Comparison of ENCODE assay signal across 8 cellular contexts in genomic region chr18:47772374-47773248, GRCh38.
DNase-seq lines count a peak whose midpoint lies in the region; ATAC-seq and TF ChIP-seq lines count a peak whose summit lies in the region.

No MANE protein-coding gene starts in this region.

- no peak overlapping the region for H3K27ac ChIP-seq in heart left ventricle

- H3K4me1 ChIP-seq in heart left ventricle: no peaks in the 10 kb centered on the region

- H3K4me3 ChIP-seq in heart left ventricle: no peak overlapping the region
- H3K4me3 ChIP-seq in lower leg skin (ENCODE audit: low read depth, poor library complexity, severe bottlenecking): no peak overlapping the region

- intact Hi-C loops in heart left ventricle (cut with DNase I): loop anchor here in 9 of 10 donors (1.0 to 10.0 kb wide), 5 partner anchors 250 to 672 kb away; no protein-coding TSS in a partner anchor
- intact Hi-C loops in lower leg skin (cut with DNase I; ENCODE audit: low total_unique reads): no loop called here

- H3K27me3 ChIP-seq in heart left ventricle: peaks cover 0 to 4% (median 0%) of the 10 kb centered on the region in 9 donors

- in situ Hi-C loops in SK-MEL-5 (cut with HindIII; ENCODE audit: low pct_unique_long_range_greater_than_20kb, low sequenced_read_pairs): no loop called here

- TF ChIP-seq POLR2A in heart left ventricle (IDR thresholded peaks at IDR 0.05) (no peak), lower leg skin (IDR thresholded peaks at IDR 0.05) (no peak)

- DNase-seq in ELR (ENCODE audit: low read depth): peak; percentile 57
- DNase-seq in KG1 (lab: John Stamatoyannopoulos, UW): peak; percentile 12
- peak; percentile 68 for DNase-seq in SK-MEL-5 (ENCODE audit: low read depth, low spot score)
- peak; percentile 28 for DNase-seq in activated gamma-delta T cell treated with anti-CD3 and anti-CD28 coated beads, Interleukin-2, amount 50 U/mL, for 16 hours (ENCODE audit: low read depth)
- peak in 3 of 5 donors; percentile 29 to 80 (median 43) for DNase-seq in heart left ventricle
- peak; percentile 24 to 70 for DNase-seq in stimulated activated CD4-positive, alpha-beta T cell treated with anti-CD3 and anti-CD28 coated beads, Interleukin-12 subunit alpha, Interleukin-12 subunit beta, amount 100 ng/mL, for 24 hours (ENCODE audit: low read depth in 2 of 2)
- no peak for DNase-seq in lower leg skin (ENCODE audit: low spot score in 2 of 2)

- WGBS in heart left ventricle, 4 donors: 62 to 66% (median 63%) methylated on average over 15 to 16 of the region's 16 CpGs
- WGBS in lower leg skin, 2 donors: 69 to 78% methylated on average over 13 to 16 of the region's 16 CpGs

- TF ChIP-seq CTCF in heart left ventricle (IDR thresholded peaks at IDR 0.05) (peak; percentile 52 to 85 (median 66)), lower leg skin (IDR thresholded peaks at IDR 0.05) (peak in 1 of 3 donors; percentile 17)

- H3K36me3 ChIP-seq in heart left ventricle: no peaks in the 10 kb centered on the region

- H3K9me3 ChIP-seq in heart left ventricle: no peaks in the 10 kb centered on the region

- peak in 3 of 4 donors; percentile 71 to 76 (median 72) for ATAC-seq in heart left ventricle
- ATAC-seq in HG03439 (IDR thresholded peaks at IDR 0.05; ENCODE audit: unreplicated experiment): no peak

Comparison
In these comparisons a context has a peak if more than half of its experiments do, and no peak if none do; other contexts are left out.
1. DNase-seq: peak in ELR (single experiment), KG1 (single experiment), SK-MEL-5 (single experiment), activated gamma-delta T cell treated with anti-CD3 and anti-CD28 coated beads, Interleukin-2, amount 50 U/mL, for 16 hours (single experiment), heart left ventricle (3 of 5) and stimulated activated CD4-positive, alpha-beta T cell treated with anti-CD3 and anti-CD28 coated beads, Interleukin-12 subunit alpha, Interleukin-12 subunit beta, amount 100 ng/mL, for 24 hours (2 of 2); none in lower leg skin (0 of 2).